12 cellular contexts compared by ENCODE assay signal in genomic region chr3:13391308-13391707, GRCh38. TPM values are rescaled to one million over a fixed set of nuclear protein-coding genes. Genes with fewer than 3 reads are reported as not detected.
DNase-seq lines count a peak whose midpoint lies in the region; ATAC-seq and TF ChIP-seq lines count a peak whose summit lies in the region.
"Had no signal": no experiment of that assay in that cellular context is flagged by ENCODE, and none has a peak within 500 bp of the region (broad histone marks: within the 10 kb centered on the region; RNA-seq: fewer than 3 reads in every experiment).

No MANE protein-coding gene starts in this region.

- H3K9me3 Mint-ChIP-seq in CD4-positive, alpha-beta T cell, result no peaks in the 10 kb centered on the region
- no peaks in the 10 kb centered on the region for H3K9me3 Mint-ChIP-seq in HFFc6
- no peaks in the 10 kb centered on the region for H3K9me3 Mint-ChIP-seq in activated CD8-positive, alpha-beta T cell treated with anti-CD3 and anti-CD28 coated beads for 36 hours
- H3K9me3 Mint-ChIP-seq: central memory CD8-positive, alpha-beta T cell had no signal

- peak overlapping the region; percentile 20 for H3K27ac Mint-ChIP-seq in CD4-positive, alpha-beta T cell
- H3K27ac Mint-ChIP-seq in HFFc6, result no peak overlapping the region
- no peak overlapping the region for H3K27ac Mint-ChIP-seq in activated CD8-positive, alpha-beta T cell treated with anti-CD3 and anti-CD28 coated beads for 36 hours

- peak in 7 of 10 experiments; percentile 18 to 44 (median 23) for DNase-seq in CD4-positive, alpha-beta T cell
- DNase-seq in HFFc6 (no peak), fibroblast of villous mesenchyme (ENCODE audit: low read depth) (no peak), LoVo (ENCODE audit: low spot score) (no peak), SW 1271 (lab: John Stamatoyannopoulos, UW) (no peak), NCI-H2196 (lab: John Stamatoyannopoulos, UW; ENCODE audit: unreplicated experiment) (no peak), GM13976 (ENCODE audit: low spot score) (no peak)
- peak; percentile 25 for DNase-seq in activated CD8-positive, alpha-beta T cell treated with anti-CD3 and anti-CD28 coated beads for 36 hours
- DNase-seq: NCI-H748 treated with DMSO at 0.1 percent for 48 hours, testis had no signal

- H3K9me3 ChIP-seq in CD4-positive, alpha-beta T cell (ENCODE audit: control insufficient read depth, low read length), result no peaks in the 10 kb centered on the region
- H3K9me3 ChIP-seq: testis had no signal

- peak; percentile 51 for TF ChIP-seq CTCF in CD4-positive, alpha-beta T cell (IDR thresholded peaks at IDR 0.05)
- TF ChIP-seq CTCF in HFFc6 (IDR thresholded peaks at IDR 0.05) (peak; percentile 62), fibroblast of villous mesenchyme (IDR thresholded peaks at IDR 0.05; ENCODE audit: insufficient read depth, low read depth, low read length) (peak; percentile 16), GM13976 (IDR thresholded peaks at IDR 0.05; ENCODE audit: borderline replicate concordance, control extremely low read depth, extremely low read depth, insufficient read depth, missing control alignments) (no peak)
- peak; percentile 37 for TF ChIP-seq CTCF in activated CD8-positive, alpha-beta T cell treated with anti-CD3 and anti-CD28 coated beads for 36 hours (IDR thresholded peaks at IDR 0.05)

- intact Hi-C loops in CD4-positive, alpha-beta T cell (cut with DNase I, micrococcal nuclease), result loop anchor here (1.0 kb wide), 2 partner anchors 61 to 62 kb away; no protein-coding TSS in a partner anchor
- intact Hi-C loops in activated CD8-positive, alpha-beta T cell treated with anti-CD3 and anti-CD28 coated beads for 36 hours (cut with micrococcal nuclease), result loop anchor here (10.0 kb wide), 1 partner anchor 63 kb away; no protein-coding TSS in a partner anchor

- POLR2A ChIA-PET in CD4-positive, alpha-beta T cell (lab: Charles Lee), result interaction anchor here (1.0 to 1.7 kb wide), 2 partner anchors 13 to 61 kb away, joined by 3 to 17 read pairs; no protein-coding TSS in a partner anchor
- POLR2A ChIA-PET in activated CD8-positive, alpha-beta T cell treated with anti-CD3 and anti-CD28 coated beads for 36 hours (lab: Charles Lee), result interaction anchor here (1.6 kb wide), 1 partner anchor 12 kb away, joined by 4 read pairs; no protein-coding TSS in a partner anchor

- CTCF ChIA-PET in CD4-positive, alpha-beta T cell (lab: Charles Lee), result interaction anchor here (1.2 to 6.4 kb wide), 4 partner anchors 26 to 61 kb away, joined by 5 to 56 read pairs (median 7); partner anchors contain the start of gene NUP210
- CTCF ChIA-PET in activated CD8-positive, alpha-beta T cell treated with anti-CD3 and anti-CD28 coated beads for 36 hours (lab: Charles Lee), result interaction anchor here (0.9 to 4.4 kb wide), 2 partner anchors 36 to 61 kb away, joined by 3 to 35 read pairs; no protein-coding TSS in a partner anchor

- no peaks in the 10 kb centered on the region for H3K27me3 Mint-ChIP-seq in CD4-positive, alpha-beta T cell
- peaks cover 51% of the 10 kb centered on the region for H3K27me3 Mint-ChIP-seq in HFFc6 (ENCODE audit: insufficient read depth)
- no peaks in the 10 kb centered on the region for H3K27me3 Mint-ChIP-seq in activated CD8-positive, alpha-beta T cell treated with anti-CD3 and anti-CD28 coated beads for 36 hours
- H3K27me3 Mint-ChIP-seq: central memory CD8-positive, alpha-beta T cell had no signal

- H3K27me3 ChIP-seq in CD4-positive, alpha-beta T cell (ENCODE audit: control insufficient read depth, insufficient read depth, low read length), result no peaks in the 10 kb centered on the region
- H3K27me3 ChIP-seq: testis had no signal

- in situ Hi-C loops in GM13976 (cut with MboI; ENCODE audit: low sequenced_read_pairs, unreplicated experiment), result no loop called here

- H3K27ac ChIP-seq in CD4-positive, alpha-beta T cell (ENCODE audit: low read depth, low read length), result no peak overlapping the region
- H3K27ac ChIP-seq: testis had no signal

- H3K4me3 Mint-ChIP-seq in CD4-positive, alpha-beta T cell, result no peak overlapping the region
- no peak overlapping the region for H3K4me3 Mint-ChIP-seq in HFFc6
- no peak overlapping the region for H3K4me3 Mint-ChIP-seq in activated CD8-positive, alpha-beta T cell treated with anti-CD3 and anti-CD28 coated beads for 36 hours
- H3K4me3 Mint-ChIP-seq: central memory CD8-positive, alpha-beta T cell had no signal

- peak; percentile 34 for ATAC-seq in CD4-positive, alpha-beta T cell (ENCODE audit: poor library complexity)
- ATAC-seq in activated CD8-positive, alpha-beta T cell treated with anti-CD3 and anti-CD28 coated beads for 36 hours, result no peak
- ATAC-seq: left lobe of liver had no signal

- peaks cover 26% of the 10 kb centered on the region for H3K4me1 Mint-ChIP-seq in CD4-positive, alpha-beta T cell (ENCODE audit: low read depth)
- no peaks in the 10 kb centered on the region for H3K4me1 Mint-ChIP-seq in HFFc6 (ENCODE audit: low read depth)
- H3K4me1 Mint-ChIP-seq in activated CD8-positive, alpha-beta T cell treated with anti-CD3 and anti-CD28 coated beads for 36 hours (ENCODE audit: low read depth), result peaks cover 3% of the 10 kb centered on the region

- H3K36me3 Mint-ChIP-seq in CD4-positive, alpha-beta T cell (ENCODE audit: low read depth), result peaks cover 99% of the 10 kb centered on the region
- no peaks in the 10 kb centered on the region for H3K36me3 Mint-ChIP-seq in HFFc6 (ENCODE audit: low read depth)
- peaks cover 75% of the 10 kb centered on the region for H3K36me3 Mint-ChIP-seq in activated CD8-positive, alpha-beta T cell treated with anti-CD3 and anti-CD28 coated beads for 36 hours (ENCODE audit: low read depth)

- H3K4me3 ChIP-seq in fibroblast of villous mesenchyme (ENCODE audit: low read depth, low read length), result no peak overlapping the region
- H3K4me3 ChIP-seq: testis had no signal

RNA-seq across cellular contexts. Expression of gene NUP210, which starts 28.8 kb away (rescaled TPM):
- 10 to 100 TPM; 82.0 to 83.5 TPM for total RNA-seq in CD4-positive, alpha-beta T cell
- total RNA-seq in HFFc6 (2021; fragmentation: NEBNext Ultra II Directional; extraction: Animal tissue kit (Norgen Biotek cat#: 25700)), result 1 to 10 TPM in 4 of 6 experiments, under 1 TPM in 2; 0.33 to 3.4 (median 3.1) TPM
- total RNA-seq in activated CD8-positive, alpha-beta T cell treated with anti-CD3 and anti-CD28 coated beads for 36 hours, result 100 to 1,000 TPM; 142 to 143 TPM
- total RNA-seq in fibroblast of villous mesenchyme, result under 0.01 TPM in 1 of 2 replicates, not detected in the other

Comparison
In these comparisons a context has a peak if more than half of its experiments do, and no peak if none do; other contexts are left out.
1. DNase-seq: peak in CD4-positive, alpha-beta T cell (7 of 10) and activated CD8-positive, alpha-beta T cell treated with anti-CD3 and anti-CD28 coated beads for 36 hours (single experiment); none in HFFc6 (single experiment), fibroblast of villous mesenchyme (single experiment), LoVo (single experiment), SW 1271 (0 of 2), NCI-H2196 (single experiment) and GM13976 (single experiment).
2. RNA of gene NUP210, which starts 28.8 kb away (total RNA-seq): 142 to 143 TPM in activated CD8-positive, alpha-beta T cell treated with anti-CD3 and anti-CD28 coated beads for 36 hours and 82.0 to 83.5 TPM in CD4-positive, alpha-beta T cell; 0.33 to 3.4 TPM in HFFc6 and under 0.01 TPM in fibroblast of villous mesenchyme; every median in the first group is over 10 times any median in the second.